Comparison of ENCODE assay signal across 8 cellular contexts in the genomic region with DNA sequence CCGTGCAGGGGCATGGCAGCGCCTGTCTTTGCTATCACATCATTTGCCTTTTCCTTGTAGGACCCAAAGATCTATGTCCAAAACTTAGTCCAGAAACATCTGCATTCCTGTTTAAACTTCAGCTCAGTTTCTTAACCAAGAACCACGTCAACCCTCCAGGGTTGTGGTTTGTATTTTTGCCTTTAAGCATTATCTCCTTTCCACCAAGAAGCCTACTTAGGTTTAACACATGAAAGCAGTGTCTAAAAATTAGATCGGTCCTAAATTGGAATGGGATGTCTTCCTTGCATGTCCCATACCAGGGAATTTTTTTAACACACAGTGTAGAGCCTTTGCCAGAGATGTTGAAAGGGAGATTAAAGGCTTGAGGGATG. TPM values are rescaled to one million over a fixed set of nuclear protein-coding genes. Genes with fewer than 3 reads are reported as not detected.
DNase-seq lines count a peak whose midpoint lies in the region; ATAC-seq and TF ChIP-seq lines count a peak whose summit lies in the region.

No MANE protein-coding gene starts in this region.

- no CpG with 5 or more reads among the region's 4 CpGs for WGBS in neuronal stem cell (ENCODE audit: extremely low coverage in 2 of 2, insufficient read length in 2 of 2, insufficient replicate concordance in 1 of 2), 2 donors

- peak overlapping the region; percentile 38 for H3K23ac ChIP-seq in neuronal stem cell (ENCODE audit: low read depth, low read length, poor library complexity)

- DNase-seq in AG10803 (ENCODE audit: low read depth) (peak; percentile 30), dorsolateral prefrontal cortex (no peak), neuronal stem cell (ENCODE audit: low spot score) (no peak), mesothelial cell of epicardium (ENCODE audit: low spot score in 2 of 2, unreplicated experiment in 2 of 2) (no peak)
- DNase-seq in central memory CD4-positive, alpha-beta T cell: no peak

- peak overlapping the region in 2 of 3 donors; percentile 67 to 89 for H3K27ac Mint-ChIP-seq in IgD-negative memory B cell
- H3K27ac Mint-ChIP-seq in mesothelial cell of epicardium: no peak overlapping the region

- ATAC-seq in HG03159 (IDR thresholded peaks at IDR 0.05; ENCODE audit: unreplicated experiment): no peak
- ATAC-seq in HG02642 (IDR thresholded peaks at IDR 0.05; ENCODE audit: poor library complexity, unreplicated experiment): no peak

- H3K27me3 ChIP-seq in dorsolateral prefrontal cortex (no peaks in the 10 kb centered on the region), neuronal stem cell (ENCODE audit: control insufficient read depth in 3 of 3, insufficient read depth in 3 of 3, low read depth in 1 of 3, low read length in 3 of 3) (no peaks in the 10 kb centered on the region)

- H3K9me3 Mint-ChIP-seq in IgD-negative memory B cell: no peaks in the 10 kb centered on the region
- H3K9me3 Mint-ChIP-seq in mesothelial cell of epicardium: no peaks in the 10 kb centered on the region

- H2AK5ac ChIP-seq in neuronal stem cell (ENCODE audit: low read depth, low read length): no peak overlapping the region

- H3K4me2 ChIP-seq in neuronal stem cell (ENCODE audit: insufficient read depth, low read length, poor library complexity, severe bottlenecking): no peak overlapping the region

- H3K79me1 ChIP-seq in neuronal stem cell (ENCODE audit: low read depth, low read length): no peaks in the 10 kb centered on the region

- no peak overlapping the region for H3K9ac ChIP-seq in neuronal stem cell (ENCODE audit: low read depth, low read length, poor library complexity)

- H2BK15ac ChIP-seq in neuronal stem cell (ENCODE audit: low read length): no peak overlapping the region

- peaks cover 5 to 7% of the 10 kb centered on the region in 2 donors for H3K4me1 ChIP-seq in neuronal stem cell (ENCODE audit: control insufficient read depth in 2 of 2, insufficient read depth in 1 of 2, low read depth in 1 of 2, low read length in 2 of 2)

- H2BK5ac ChIP-seq in neuronal stem cell (ENCODE audit: low read length): no peak overlapping the region

- H3K4me3 Mint-ChIP-seq in IgD-negative memory B cell (peak overlapping the region in 3 of 4 donors; percentile 51 to 80 (median 60)), mesothelial cell of epicardium (no peak overlapping the region)

- peak overlapping the region; percentile 55 to 94 (median 88) for H3K27ac ChIP-seq in dorsolateral prefrontal cortex
- no peak overlapping the region for H3K27ac ChIP-seq in neuronal stem cell (replicated peaks; ENCODE audit: low read length)

- no peak overlapping the region for H2BK12ac ChIP-seq in neuronal stem cell (ENCODE audit: low read length)

- no peak overlapping the region for H2AFZ ChIP-seq in neuronal stem cell (ENCODE audit: low read length)

- H3K27me3 Mint-ChIP-seq in IgD-negative memory B cell (no peaks in the 10 kb centered on the region), mesothelial cell of epicardium (ENCODE audit: low read depth) (no peaks in the 10 kb centered on the region)

- no peak overlapping the region for H4K8ac ChIP-seq in neuronal stem cell (ENCODE audit: low read depth, low read length)

- no peak overlapping the region for H3K18ac ChIP-seq in neuronal stem cell (ENCODE audit: low read length)

- intact Hi-C loops in dorsolateral prefrontal cortex (cut with DNase I): no loop called here

- H2BK120ac ChIP-seq in neuronal stem cell (ENCODE audit: low read depth, low read length): no peak overlapping the region

- TF ChIP-seq CTCF in AG10803 (conservative IDR thresholded peaks at IDR 0.05; ENCODE audit: low read length) (no peak), dorsolateral prefrontal cortex (IDR thresholded peaks at IDR 0.05 in 54 of 56, conservative IDR thresholded peaks at IDR 0.05 in 2 of 56; ENCODE audit: low read depth in 1 of 56, partially characterized antibody in 56 of 56) (no peak), mesothelial cell of epicardium (IDR thresholded peaks at IDR 0.05; ENCODE audit: unreplicated experiment) (no peak)

- no peaks in the 10 kb centered on the region for H3K9me3 ChIP-seq in neuronal stem cell (replicated peaks in 1 of 2; ENCODE audit: control insufficient read depth in 2 of 2, insufficient read depth in 1 of 2, low read depth in 1 of 2, low read length in 2 of 2)

- no peak overlapping the region for H3K4ac ChIP-seq in neuronal stem cell (ENCODE audit: low read length)

- no peak overlapping the region for H4K91ac ChIP-seq in neuronal stem cell (ENCODE audit: low read depth, low read length, poor library complexity)

- H3K4me3 ChIP-seq in AG10803 (ENCODE audit: low read length): no peak overlapping the region
- peak overlapping the region in 3 of 59 donors; percentile 31 to 45 (median 32) for H3K4me3 ChIP-seq in dorsolateral prefrontal cortex
- no peak overlapping the region for H3K4me3 ChIP-seq in neuronal stem cell (ENCODE audit: low read length in 2 of 2)

- H3K36me3 ChIP-seq in neuronal stem cell (replicated peaks in 1 of 2; ENCODE audit: control insufficient read depth in 2 of 2, insufficient read depth in 2 of 2, low read length in 2 of 2): peaks cover 7 to 34% of the 10 kb centered on the region in 2 donors

- H3K36me3 Mint-ChIP-seq in IgD-negative memory B cell (peaks cover 2% of the 10 kb centered on the region), mesothelial cell of epicardium (peaks cover 1% of the 10 kb centered on the region)

- peaks cover 18 to 24% (median 22%) of the 10 kb centered on the region in 3 donors for H3K4me1 Mint-ChIP-seq in IgD-negative memory B cell
- H3K4me1 Mint-ChIP-seq in mesothelial cell of epicardium: peaks cover 9% of the 10 kb centered on the region

- no peak overlapping the region for H3K14ac ChIP-seq in neuronal stem cell (ENCODE audit: low read length)

RNA-seq across cellular contexts. Expression of gene DHRS12, which starts 38.8 kb away (rescaled TPM):
- 22.0 TPM for polyA plus RNA-seq in IgD-negative memory B cell
- total RNA-seq in dorsolateral prefrontal cortex (10 to 100 TPM in 91 of 120 experiments, 1 to 10 TPM in 29; 4.6 to 21.3 (median 12.8) TPM), mesothelial cell of epicardium (14.4 to 17.3 TPM (median 16.0 TPM) in 3 replicates)
- 18.5 TPM for polyA plus RNA-seq in neuronal stem cell (2013, experiment 1 of 2)
- 20.4 TPM for polyA plus RNA-seq in neuronal stem cell (2013, experiment 2 of 2)
